ENCODE assay signal across 8 cellular contexts in the genomic region with DNA sequence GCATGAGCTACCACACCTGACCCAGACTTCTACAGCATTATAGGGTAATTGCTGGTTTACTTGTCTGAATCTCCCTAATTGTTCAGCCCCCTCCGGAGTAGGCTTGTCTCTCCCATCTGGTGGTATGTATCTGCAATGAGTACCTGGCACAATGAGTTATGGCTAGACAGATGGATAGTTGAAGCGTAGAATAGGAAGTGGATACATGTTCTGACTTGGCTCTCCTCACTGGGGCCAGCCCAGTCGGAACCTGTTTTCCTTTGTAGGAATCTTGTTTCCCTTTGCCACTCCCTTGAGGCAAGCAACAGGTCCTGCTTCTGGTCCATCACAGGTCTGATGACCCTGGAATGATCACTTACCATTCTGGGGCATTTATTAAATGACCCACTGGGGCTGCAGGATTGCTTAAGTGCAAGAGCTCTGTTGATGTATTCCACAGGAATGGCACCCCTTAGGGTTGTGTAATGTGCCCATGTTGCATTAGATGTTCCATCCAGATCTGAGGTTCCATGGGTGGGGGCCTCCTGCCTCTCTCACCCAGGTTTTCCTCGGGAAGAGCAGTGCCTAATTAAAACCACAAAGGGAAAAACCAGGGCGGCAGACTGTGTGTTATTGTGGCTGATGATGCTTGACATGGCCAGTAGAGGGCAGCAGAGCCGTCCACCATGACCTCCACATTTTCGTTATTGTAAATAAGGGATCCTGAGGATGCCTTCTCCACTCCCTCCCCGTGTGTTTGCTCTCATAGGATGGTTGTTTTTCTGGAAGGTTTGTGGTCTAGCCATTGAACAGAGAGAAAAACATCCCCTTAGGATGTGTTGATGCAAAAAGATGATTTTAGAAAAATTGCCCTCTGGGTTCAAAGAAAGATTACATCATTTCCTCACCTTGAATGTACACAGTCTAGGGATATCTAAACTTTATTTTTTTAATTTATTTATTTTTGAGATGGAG. TPM values are rescaled to one million over a fixed set of nuclear protein-coding genes. Genes with fewer than 3 reads are reported as not detected.
A peak's percentile ranks its signal among the peaks of the same experiment; 100 is the strongest.
DNase-seq lines count a peak whose midpoint lies in the region; ATAC-seq, FAIRE-seq and TF ChIP-seq lines count a peak whose summit lies in the region.

No MANE protein-coding gene starts in this region.

- H3K27ac ChIP-seq in CD4-positive, alpha-beta T cell (ENCODE audit: low read depth, low read length): peak overlapping the region; percentile 60

- CTCF ChIA-PET in CD4-positive, alpha-beta T cell (lab: Charles Lee): interaction anchor here (0.6 to 2.4 kb wide), 12 partner anchors 28 to 173 kb away, joined by 3 to 13 read pairs (median 4); partner anchors contain the start of gene CMTM8
- CTCF ChIA-PET in WTC11 (lab: Charles Lee): interaction anchor here (0.6 to 2.2 kb wide), 15 partner anchors 8 to 78 kb away, joined by 3 to 11 read pairs (median 4); partner anchors contain the start of gene CMTM8

- H3K9me3 Mint-ChIP-seq in CD4-positive, alpha-beta T cell: no peaks in the 10 kb centered on the region
- no peaks in the 10 kb centered on the region for H3K9me3 Mint-ChIP-seq in WTC11

- no peak overlapping the region for H3K4me3 ChIP-seq in cardiac fibroblast (replicated peaks in 1 of 2; ENCODE audit: low read depth in 2 of 2, low read length in 2 of 2)

- H3K27ac Mint-ChIP-seq in CD4-positive, alpha-beta T cell: peak overlapping the region; percentile 93
- no peak overlapping the region for H3K27ac Mint-ChIP-seq in WTC11

- peak; percentile 93 for TF ChIP-seq CTCF in CD4-positive, alpha-beta T cell (IDR thresholded peaks at IDR 0.05)
- TF ChIP-seq CTCF in WTC11 (IDR thresholded peaks at IDR 0.05): peak; percentile 89
- TF ChIP-seq CTCF in cardiac fibroblast (IDR thresholded peaks at IDR 0.05; ENCODE audit: low read depth, low read length): peak; percentile 80

- no peaks in the 10 kb centered on the region for H3K27me3 ChIP-seq in CD4-positive, alpha-beta T cell (ENCODE audit: control insufficient read depth, insufficient read depth, low read length)

- peak; percentile 62 for ATAC-seq in CD4-positive, alpha-beta T cell (ENCODE audit: poor library complexity)
- peak; percentile 75 for ATAC-seq in GM21390 (IDR thresholded peaks at IDR 0.05; ENCODE audit: unreplicated experiment)
- ATAC-seq in WTC11: peak; percentile 95
- no peak for ATAC-seq in HG03342 (IDR thresholded peaks at IDR 0.05; ENCODE audit: unreplicated experiment)

- peak; percentile 52 to 68 (median 58) for DNase-seq in CD4-positive, alpha-beta T cell
- peak; percentile 72 for DNase-seq in NCI-H1694 treated with DMSO at 0.1 percent for 48 hours (lab: John Stamatoyannopoulos, UW)
- DNase-seq in WTC11 (ENCODE audit: low spot score): peak; percentile 72
- DNase-seq in cardiac fibroblast (ENCODE audit: low read depth in 2 of 2): peak; percentile 73 to 78
- peak; percentile 41 to 56 for DNase-seq in stimulated activated CD4-positive, alpha-beta T cell treated with anti-CD3 and anti-CD28 coated beads, Interleukin-1b, Interleukin-23, amount 100 ng/mL, for 4 hours (ENCODE audit: low read depth in 2 of 2)

- POLR2A ChIA-PET in CD4-positive, alpha-beta T cell (lab: Charles Lee): interaction anchor here (0.7 to 3.3 kb wide), 11 partner anchors 8 to 128 kb away, joined by 3 to 16 read pairs (median 4); partner anchors contain the start of gene CMTM8
- POLR2A ChIA-PET in WTC11 (lab: Charles Lee): interaction anchor here (0.6 kb wide), 1 partner anchor 38 kb away, joined by 3 read pairs; no protein-coding TSS in a partner anchor

- no peaks in the 10 kb centered on the region for H3K9me3 ChIP-seq in CD4-positive, alpha-beta T cell (ENCODE audit: control insufficient read depth, low read length)

- peaks cover 43% of the 10 kb centered on the region for H3K4me1 Mint-ChIP-seq in CD4-positive, alpha-beta T cell (ENCODE audit: low read depth)
- H3K4me1 Mint-ChIP-seq in WTC11: peaks cover 10% of the 10 kb centered on the region

- intact Hi-C loops in CD4-positive, alpha-beta T cell (cut with DNase I, micrococcal nuclease): loop anchor here (1.0 to 2.0 kb wide), 10 partner anchors 36 to 172 kb away; no protein-coding TSS in a partner anchor

- no peaks in the 10 kb centered on the region for H3K27me3 Mint-ChIP-seq in CD4-positive, alpha-beta T cell
- H3K27me3 Mint-ChIP-seq in WTC11 (ENCODE audit: low read depth): no peaks in the 10 kb centered on the region

- H3K4me3 Mint-ChIP-seq in CD4-positive, alpha-beta T cell: peak overlapping the region; percentile 76
- H3K4me3 Mint-ChIP-seq in WTC11: no peak overlapping the region

- FAIRE-seq in islet of Langerhans (lab: Jason Lieb, UNC): peak; percentile 87

- no peaks in the 10 kb centered on the region for H3K36me3 Mint-ChIP-seq in CD4-positive, alpha-beta T cell (ENCODE audit: low read depth)
- no peaks in the 10 kb centered on the region for H3K36me3 Mint-ChIP-seq in WTC11

TF ChIP-seq in WTC11, 78 proteins besides CTCF, POLR2A, EP300 and RAD21:
- TF ChIP-seq ATF2 (CRISPR knock-in tag; IDR thresholded peaks at IDR 0.05; ENCODE audit: borderline replicate concordance, low read depth) (no peak), AFF4 (CRISPR knock-in tag; IDR thresholded peaks at IDR 0.05; ENCODE audit: borderline replicate concordance) (no peak), ZNF263 (CRISPR knock-in tag; IDR thresholded peaks at IDR 0.05; ENCODE audit: low read depth) (no peak), PREB (CRISPR knock-in tag; IDR thresholded peaks at IDR 0.05; ENCODE audit: borderline replicate concordance) (no peak), FOXK1 (CRISPR knock-in tag; IDR thresholded peaks at IDR 0.05) (0 out of 2 replicates have a peak, but pooled peaks have one; percentile 43), NR2C2 (CRISPR knock-in tag; IDR thresholded peaks at IDR 0.05) (no peak)

RNA-seq across cellular contexts. Expression of gene CMTM8, which starts 58.0 kb away (rescaled TPM):
- total RNA-seq in CD4-positive, alpha-beta T cell: 1 to 10 TPM; 6.1 to 7.5 TPM
- total RNA-seq in WTC11 (2021): 9.0 to 11.2 TPM (median 9.1 TPM) in 3 replicates
